1 cellular context compared by ENCODE assay signal in the genomic region with DNA sequence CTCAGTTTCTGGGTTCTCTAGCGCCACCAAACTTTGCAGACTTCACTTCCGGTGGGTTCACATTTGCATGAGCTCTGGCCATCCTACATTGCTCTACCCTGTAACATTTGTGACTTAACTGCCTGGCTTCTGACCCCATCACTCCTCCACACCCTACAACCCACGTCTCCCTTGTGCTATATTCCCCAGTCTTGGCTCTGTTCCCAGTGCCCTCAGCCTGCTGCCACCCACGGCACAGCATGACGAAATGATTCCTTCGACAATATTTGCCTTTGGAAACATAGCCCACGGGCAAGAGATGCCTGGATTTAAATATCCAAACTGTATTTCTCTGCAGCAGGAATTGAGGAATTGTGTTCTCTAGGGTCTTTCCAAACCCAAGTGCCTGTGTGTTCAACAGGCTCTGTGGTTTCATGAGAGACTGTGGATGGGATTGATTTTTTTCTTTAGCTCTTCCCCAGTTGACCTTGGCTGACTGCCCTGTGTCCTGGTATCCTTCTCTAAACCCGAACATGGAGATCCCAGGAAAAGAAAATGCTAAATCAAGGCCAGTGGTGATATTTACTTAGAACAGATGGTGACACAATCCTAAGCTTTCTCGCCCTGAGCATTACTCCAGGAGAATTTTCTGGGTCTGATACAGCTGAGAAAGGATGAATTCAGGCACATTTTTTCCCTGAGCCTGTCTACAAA.
TF ChIP-seq lines count a peak whose summit lies in the region.

No MANE protein-coding gene starts in this region.

TF ChIP-seq in HEK293, 187 proteins besides CTCF, POLR2A, EP300 and RAD21 (continued from another document):
- TF ChIP-seq ZNF626 (tag by site-specific recombination; IDR thresholded peaks at IDR 0.05), result no peak
- 0 out of 2 replicates have a peak, but pooled peaks have one; percentile 15 for TF ChIP-seq ZBTB17 (tag by site-specific recombination; IDR thresholded peaks at IDR 0.05)
- no peak for TF ChIP-seq ZNF354C (tag by site-specific recombination; IDR thresholded peaks at IDR 0.05; ENCODE audit: borderline replicate concordance, low read depth)
- no peak for TF ChIP-seq ZNF10 (tag by site-specific recombination; IDR thresholded peaks at IDR 0.05)
- TF ChIP-seq, protein P1, sequence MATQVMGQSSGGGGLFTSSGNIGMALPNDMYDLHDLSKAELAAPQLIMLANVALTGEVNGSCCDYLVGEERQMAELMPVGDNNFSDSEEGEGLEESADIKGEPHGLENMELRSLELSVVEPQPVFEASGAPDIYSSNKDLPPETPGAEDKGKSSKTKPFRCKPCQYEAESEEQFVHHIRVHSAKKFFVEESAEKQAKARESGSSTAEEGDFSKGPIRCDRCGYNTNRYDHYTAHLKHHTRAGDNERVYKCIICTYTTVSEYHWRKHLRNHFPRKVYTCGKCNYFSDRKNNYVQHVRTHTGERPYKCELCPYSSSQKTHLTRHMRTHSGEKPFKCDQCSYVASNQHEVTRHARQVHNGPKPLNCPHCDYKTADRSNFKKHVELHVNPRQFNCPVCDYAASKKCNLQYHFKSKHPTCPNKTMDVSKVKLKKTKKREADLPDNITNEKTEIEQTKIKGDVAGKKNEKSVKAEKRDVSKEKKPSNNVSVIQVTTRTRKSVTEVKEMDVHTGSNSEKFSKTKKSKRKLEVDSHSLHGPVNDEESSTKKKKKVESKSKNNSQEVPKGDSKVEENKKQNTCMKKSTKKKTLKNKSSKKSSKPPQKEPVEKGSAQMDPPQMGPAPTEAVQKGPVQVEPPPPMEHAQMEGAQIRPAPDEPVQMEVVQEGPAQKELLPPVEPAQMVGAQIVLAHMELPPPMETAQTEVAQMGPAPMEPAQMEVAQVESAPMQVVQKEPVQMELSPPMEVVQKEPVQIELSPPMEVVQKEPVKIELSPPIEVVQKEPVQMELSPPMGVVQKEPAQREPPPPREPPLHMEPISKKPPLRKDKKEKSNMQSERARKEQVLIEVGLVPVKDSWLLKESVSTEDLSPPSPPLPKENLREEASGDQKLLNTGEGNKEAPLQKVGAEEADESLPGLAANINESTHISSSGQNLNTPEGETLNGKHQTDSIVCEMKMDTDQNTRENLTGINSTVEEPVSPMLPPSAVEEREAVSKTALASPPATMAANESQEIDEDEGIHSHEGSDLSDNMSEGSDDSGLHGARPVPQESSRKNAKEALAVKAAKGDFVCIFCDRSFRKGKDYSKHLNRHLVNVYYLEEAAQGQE (tag by site-specific recombination; IDR thresholded peaks at IDR 0.05), result no peak
- no peak for TF ChIP-seq ZNF2 (tag by site-specific recombination; IDR thresholded peaks at IDR 0.05)
- TF ChIP-seq ZNF549 (tag by site-specific recombination; IDR thresholded peaks at IDR 0.05), result no peak
- TF ChIP-seq KLF8 (tag by site-specific recombination; IDR thresholded peaks at IDR 0.05), result no peak
- TF ChIP-seq OVOL3 (tag by site-specific recombination; IDR thresholded peaks at IDR 0.05), result no peak
- TF ChIP-seq, protein P2, sequence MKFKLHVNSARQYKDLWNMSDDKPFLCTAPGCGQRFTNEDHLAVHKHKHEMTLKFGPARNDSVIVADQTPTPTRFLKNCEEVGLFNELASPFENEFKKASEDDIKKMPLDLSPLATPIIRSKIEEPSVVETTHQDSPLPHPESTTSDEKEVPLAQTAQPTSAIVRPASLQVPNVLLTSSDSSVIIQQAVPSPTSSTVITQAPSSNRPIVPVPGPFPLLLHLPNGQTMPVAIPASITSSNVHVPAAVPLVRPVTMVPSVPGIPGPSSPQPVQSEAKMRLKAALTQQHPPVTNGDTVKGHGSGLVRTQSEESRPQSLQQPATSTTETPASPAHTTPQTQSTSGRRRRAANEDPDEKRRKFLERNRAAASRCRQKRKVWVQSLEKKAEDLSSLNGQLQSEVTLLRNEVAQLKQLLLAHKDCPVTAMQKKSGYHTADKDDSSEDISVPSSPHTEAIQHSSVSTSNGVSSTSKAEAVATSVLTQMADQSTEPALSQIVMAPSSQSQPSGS (tag by site-specific recombination; IDR thresholded peaks at IDR 0.05; ENCODE audit: low read depth), result no peak
- peak; percentile 98 for TF ChIP-seq ZFHX2 (tag by site-specific recombination; conservative IDR thresholded peaks at IDR 0.05)
- TF ChIP-seq ZNF266 (tag by site-specific recombination; IDR thresholded peaks at IDR 0.05; ENCODE audit: low read depth), result no peak
- peak; percentile 23 for TF ChIP-seq SETDB1 (IDR thresholded peaks at IDR 0.05; ENCODE audit: insufficient read length, low read length)
- no peak for TF ChIP-seq ZFP41 (tag by site-specific recombination; IDR thresholded peaks at IDR 0.05; ENCODE audit: borderline replicate concordance)
- TF ChIP-seq, protein P3, sequence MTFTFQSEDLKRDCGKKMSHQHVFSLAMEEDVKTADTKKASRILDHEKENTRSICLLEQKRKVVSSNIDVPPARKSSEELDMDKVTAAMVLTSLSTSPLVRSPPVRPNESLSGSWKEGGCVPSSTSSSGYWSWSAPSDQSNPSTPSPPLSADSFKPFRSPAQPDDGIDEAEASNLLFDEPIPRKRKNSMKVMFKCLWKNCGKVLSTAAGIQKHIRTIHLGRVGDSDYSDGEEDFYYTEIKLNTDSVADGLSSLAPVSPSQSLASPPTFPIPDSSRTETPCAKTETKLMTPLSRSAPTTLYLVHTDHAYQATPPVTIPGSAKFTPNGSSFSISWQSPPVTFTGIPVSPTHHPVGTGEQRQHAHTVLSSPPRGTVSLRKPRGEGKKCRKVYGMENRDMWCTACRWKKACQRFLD (tag by site-specific recombination; IDR thresholded peaks at IDR 0.05), result no peak
- TF ChIP-seq ZNF521 (tag by site-specific recombination; IDR thresholded peaks at IDR 0.05), result no peak
- TF ChIP-seq, protein P4, sequence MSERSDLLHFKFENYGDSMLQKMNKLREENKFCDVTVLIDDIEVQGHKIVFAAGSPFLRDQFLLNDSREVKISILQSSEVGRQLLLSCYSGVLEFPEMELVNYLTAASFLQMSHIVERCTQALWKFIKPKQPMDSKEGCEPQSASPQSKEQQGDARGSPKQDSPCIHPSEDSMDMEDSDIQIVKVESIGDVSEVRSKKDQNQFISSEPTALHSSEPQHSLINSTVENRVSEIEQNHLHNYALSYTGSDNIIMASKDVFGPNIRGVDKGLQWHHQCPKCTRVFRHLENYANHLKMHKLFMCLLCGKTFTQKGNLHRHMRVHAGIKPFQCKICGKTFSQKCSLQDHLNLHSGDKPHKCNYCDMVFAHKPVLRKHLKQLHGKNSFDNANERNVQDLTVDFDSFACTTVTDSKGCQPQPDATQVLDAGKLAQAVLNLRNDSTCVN (tag by site-specific recombination; optimal IDR thresholded peaks at IDR 0.05), result no peak
- no peak for TF ChIP-seq REPIN1 (tag by site-specific recombination; IDR thresholded peaks at IDR 0.05; ENCODE audit: low read depth)
- TF ChIP-seq RBAK (tag by site-specific recombination; IDR thresholded peaks at IDR 0.05), result no peak
- TF ChIP-seq SCRT2 (tag by site-specific recombination; IDR thresholded peaks at IDR 0.05), result no peak
- TF ChIP-seq ZNF747 (tag by site-specific recombination; IDR thresholded peaks at IDR 0.05), result no peak
- no peak for TF ChIP-seq BCL11B (tag by site-specific recombination; IDR thresholded peaks at IDR 0.05; ENCODE audit: low read depth)
- TF ChIP-seq, protein P5, sequence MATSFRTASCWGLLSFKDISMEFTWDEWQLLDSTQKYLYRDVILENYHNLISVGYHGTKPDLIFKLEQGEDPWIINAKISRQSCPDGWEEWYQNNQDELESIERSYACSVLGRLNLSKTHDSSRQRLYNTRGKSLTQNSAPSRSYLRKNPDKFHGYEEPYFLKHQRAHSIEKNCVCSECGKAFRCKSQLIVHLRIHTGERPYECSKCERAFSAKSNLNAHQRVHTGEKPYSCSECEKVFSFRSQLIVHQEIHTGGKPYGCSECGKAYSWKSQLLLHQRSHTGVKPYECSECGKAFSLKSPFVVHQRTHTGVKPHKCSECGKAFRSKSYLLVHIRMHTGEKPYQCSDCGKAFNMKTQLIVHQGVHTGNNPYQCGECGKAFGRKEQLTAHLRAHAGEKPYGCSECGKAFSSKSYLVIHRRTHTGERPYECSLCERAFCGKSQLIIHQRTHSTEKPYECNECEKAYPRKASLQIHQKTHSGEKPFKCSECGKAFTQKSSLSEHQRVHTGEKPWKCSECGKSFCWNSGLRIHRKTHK (tag by site-specific recombination; IDR thresholded peaks at IDR 0.05), result no peak
- peak; percentile 97 for TF ChIP-seq EGR2 (tag by site-specific recombination; IDR thresholded peaks at IDR 0.05; ENCODE audit: low read depth)
